ENCODE assay signal across 26 cellular contexts in genomic region chr1:114206392-114206791, GRCh38. TPM values are rescaled to one million over a fixed set of nuclear protein-coding genes. Genes with fewer than 3 reads are reported as not detected.
DNase-seq lines count a peak whose midpoint lies in the region; ATAC-seq and TF ChIP-seq lines count a peak whose summit lies in the region.
"Had no signal": no experiment of that assay in that cellular context is flagged by ENCODE, and none has a peak within 500 bp of the region (broad histone marks: within the 10 kb centered on the region; RNA-seq: fewer than 3 reads in every experiment).

No MANE protein-coding gene starts in this region.

- H3K27me3 Mint-ChIP-seq in H9 (ENCODE audit: low read depth): peaks cover 54% of the 10 kb centered on the region
- H3K27me3 Mint-ChIP-seq in stimulated activated naive CD8-positive, alpha-beta T cell treated with anti-CD3 and anti-CD28 coated beads, Interleukin-15, amount 100 ng/mL, for 72 hours: peaks cover 42% of the 10 kb centered on the region

- no peak overlapping the region for H3K4me2 ChIP-seq in H9 (ENCODE audit: insufficient read depth, insufficient read length, low read length)
- no peak overlapping the region for H3K4me2 ChIP-seq in osteoblast (ENCODE audit: insufficient read depth, low read length)
- no peak overlapping the region for H3K4me2 ChIP-seq in smooth muscle cell
- H3K4me2 ChIP-seq: A549, BLaER1 had no signal

- no peak overlapping the region for H3K9ac ChIP-seq in H9 (ENCODE audit: extremely low read depth, insufficient read length, low read length)
- no peak overlapping the region for H3K9ac ChIP-seq in smooth muscle cell (ENCODE audit: low read depth)
- H3K9ac ChIP-seq: BLaER1 had no signal

- H3T11ph ChIP-seq in H9 (ENCODE audit: low read length): no peak overlapping the region

- H3K14ac ChIP-seq in H9 (ENCODE audit: insufficient read depth, low read length): no peak overlapping the region; the same call in 1 of the 2 replicates

- DNase-seq in H9 (peak; percentile 18), erythroblast (lab: John Stamatoyannopoulos, UW) (peak; percentile 8 to 14), osteoblast (ENCODE audit: insufficient read length, low spot score, missing footprints) (peak; percentile 27), smooth muscle cell (lab: John Stamatoyannopoulos, UW; ENCODE audit: unreplicated experiment) (no peak)
- DNase-seq in stimulated activated naive CD8-positive, alpha-beta T cell treated with anti-CD3 and anti-CD28 coated beads, Interleukin-15, amount 100 ng/mL, for 72 hours: no peak
- DNase-seq: BE2C; C1 segment of cervical spinal cord; CD4-positive, alpha-beta memory T cell; CD4-positive, CD25-positive, alpha-beta regulatory T cell; CD8-positive, alpha-beta memory T cell; COR-L47; DMS 273 treated with DMSO at 0.1 percent for 48 hours; DMS153; DMS53; DMS79; DND-41; EL; GDM1 had no signal

- no peak overlapping the region for H2BK12ac ChIP-seq in H9 (ENCODE audit: insufficient read length, low read depth, low read length)

- no peak overlapping the region for H4K5ac ChIP-seq in H9 (ENCODE audit: insufficient read length, low read depth, low read length)

- H3K79me1 ChIP-seq in H9 (ENCODE audit: insufficient read depth, low read depth, low read length, poor library complexity, severe bottlenecking): no peaks in the 10 kb centered on the region

- no peaks in the 10 kb centered on the region for H3K36me3 Mint-ChIP-seq in H9 (ENCODE audit: insufficient read depth in 1 of 3, low read depth in 3 of 3)
- H3K36me3 Mint-ChIP-seq: CD14-positive monocyte; CD4-positive, alpha-beta memory T cell; CD4-positive, CD25-positive, alpha-beta regulatory T cell; CD8-positive, alpha-beta memory T cell had no signal

- no peak for ATAC-seq in stimulated activated naive CD8-positive, alpha-beta T cell treated with anti-CD3 and anti-CD28 coated beads, Interleukin-15, amount 100 ng/mL, for 72 hours
- ATAC-seq: A549, GM12878 had no signal

- no peak overlapping the region for H3K4me3 ChIP-seq in osteoblast (ENCODE audit: insufficient read depth, low read length)
- H3K4me3 ChIP-seq in smooth muscle cell: no peak overlapping the region
- H3K4me3 ChIP-seq: A549, BLaER1, GM12878 had no signal

- WGBS in H9 (ENCODE audit: extremely low coverage, insufficient read length, low lambda C conversion rate): no CpG with 5 or more reads among the region's 7 CpGs
- 58% methylated on average over 7 of the region's 7 CpGs for WGBS in smooth muscle cell (ENCODE audit: low lambda C conversion rate)

- no peak overlapping the region for H3K23ac ChIP-seq in H9 (ENCODE audit: insufficient read length, low read depth, low read length)

- H3K4me1 Mint-ChIP-seq in H9: peaks cover 9 to 18% of the 10 kb centered on the region in 2 experiments
- no peaks in the 10 kb centered on the region for H3K4me1 Mint-ChIP-seq in stimulated activated naive CD8-positive, alpha-beta T cell treated with anti-CD3 and anti-CD28 coated beads, Interleukin-15, amount 100 ng/mL, for 72 hours
- H3K4me1 Mint-ChIP-seq: CD4-positive, CD25-positive, alpha-beta regulatory T cell had no signal

- H2AFZ ChIP-seq in H9 (ENCODE audit: low read length) (no peak overlapping the region), osteoblast (ENCODE audit: low read length) (no peak overlapping the region), smooth muscle cell (ENCODE audit: low read depth) (no peak overlapping the region)

- H3K9me3 ChIP-seq in H9 (ENCODE audit: control insufficient read depth, low read depth, low read length) (no peaks in the 10 kb centered on the region), osteoblast (ENCODE audit: low read depth, low read length) (no peaks in the 10 kb centered on the region), smooth muscle cell (replicated peaks; ENCODE audit: low read depth) (no peaks in the 10 kb centered on the region)
- H3K9me3 ChIP-seq: A549, BE2C, BLaER1 had no signal

- H2AK5ac ChIP-seq in H9 (ENCODE audit: insufficient read length, low read length): no peak overlapping the region

- H2BK5ac ChIP-seq in H9 (ENCODE audit: insufficient read length, low read length): no peak overlapping the region

- no peak for TF ChIP-seq CTCF in H9 (conservative IDR thresholded peaks at IDR 0.05)
- TF ChIP-seq CTCF in osteoblast (IDR thresholded peaks at IDR 0.05; ENCODE audit: extremely low read depth, low read depth, low read length): no peak
- no peak for TF ChIP-seq CTCF in smooth muscle cell (IDR thresholded peaks at IDR 0.05; ENCODE audit: borderline replicate concordance, insufficient read depth, poor library complexity, severe bottlenecking)

- no peak overlapping the region for H3K18ac ChIP-seq in H9 (ENCODE audit: insufficient read length, low read depth, low read length)

- H3K4me1 ChIP-seq in H9 (ENCODE audit: insufficient read depth, low read length) (no peaks in the 10 kb centered on the region; the same call in none of the 2 replicates), osteoblast (ENCODE audit: insufficient read depth, low read length) (no peaks in the 10 kb centered on the region), smooth muscle cell (ENCODE audit: low read depth) (no peaks in the 10 kb centered on the region)
- H3K4me1 ChIP-seq: A549, BE2C, BLaER1 had no signal

- no peaks in the 10 kb centered on the region for H4K20me1 ChIP-seq in H9 (ENCODE audit: control insufficient read depth, insufficient read depth, insufficient read length)
- no peaks in the 10 kb centered on the region for H4K20me1 ChIP-seq in osteoblast (ENCODE audit: insufficient read depth, low read length)
- H4K20me1 ChIP-seq in smooth muscle cell (ENCODE audit: low read depth): no peaks in the 10 kb centered on the region
- H4K20me1 ChIP-seq: BLaER1 had no signal

- H3K23me2 ChIP-seq in H9 (ENCODE audit: insufficient read length, low read depth, low read length, poor library complexity, severe bottlenecking): no peaks in the 10 kb centered on the region

- H2BK15ac ChIP-seq in H9 (ENCODE audit: low read depth, low read length): no peak overlapping the region

- no peaks in the 10 kb centered on the region for H3K9me3 Mint-ChIP-seq in H9
- H3K9me3 Mint-ChIP-seq in stimulated activated naive CD8-positive, alpha-beta T cell treated with anti-CD3 and anti-CD28 coated beads, Interleukin-15, amount 100 ng/mL, for 72 hours: no peaks in the 10 kb centered on the region
- H3K9me3 Mint-ChIP-seq: CD8-positive, alpha-beta memory T cell had no signal

- no peak overlapping the region for H2BK20ac ChIP-seq in H9 (ENCODE audit: low read depth, low read length, poor library complexity, severe bottlenecking)

- H3K4me3 Mint-ChIP-seq in H9: no peak overlapping the region
- no peak overlapping the region for H3K4me3 Mint-ChIP-seq in stimulated activated naive CD8-positive, alpha-beta T cell treated with anti-CD3 and anti-CD28 coated beads, Interleukin-15, amount 100 ng/mL, for 72 hours
- H3K4me3 Mint-ChIP-seq: CD4-positive, alpha-beta memory T cell; CD4-positive, CD25-positive, alpha-beta regulatory T cell; CD8-positive, alpha-beta memory T cell had no signal

- TF ChIP-seq POLR2A in erythroblast (IDR thresholded peaks at IDR 0.05; ENCODE audit: low read length): no peak

- no peak overlapping the region for H3K4ac ChIP-seq in H9 (ENCODE audit: low read depth, low read length)

- H4K91ac ChIP-seq in H9 (ENCODE audit: insufficient read length, low read depth, low read length): no peak overlapping the region

- no peak overlapping the region for H2BK120ac ChIP-seq in H9 (ENCODE audit: low read depth, low read length, poor library complexity, severe bottlenecking)

- H4K8ac ChIP-seq in H9 (replicated peaks; ENCODE audit: insufficient read length, low read depth, low read length): no peak overlapping the region

- H3K27me3 ChIP-seq in H9 (ENCODE audit: insufficient read depth, low read length): no peaks in the 10 kb centered on the region; the same call in 1 of the 2 replicates
- H3K27me3 ChIP-seq in osteoblast (ENCODE audit: insufficient read depth, low read length): peaks cover 34% of the 10 kb centered on the region
- peaks cover 12% of the 10 kb centered on the region for H3K27me3 ChIP-seq in smooth muscle cell (ENCODE audit: low read depth)
- H3K27me3 ChIP-seq: BE2C, BLaER1 had no signal

- H3K56ac ChIP-seq in H9 (ENCODE audit: insufficient read length, low read depth, low read length): no peak overlapping the region

- H3K27ac ChIP-seq in H9 (ENCODE audit: insufficient read length, low read depth, low read length) (no peak overlapping the region), osteoblast (ENCODE audit: low read depth, low read length) (no peak overlapping the region), smooth muscle cell (ENCODE audit: low read depth) (no peak overlapping the region)
- H3K27ac ChIP-seq: 22Rv1, A549, BLaER1 had no signal

- H3K79me2 ChIP-seq in H9 (ENCODE audit: insufficient read depth, low read length): no peaks in the 10 kb centered on the region
- H3K79me2 ChIP-seq in osteoblast (ENCODE audit: insufficient read depth, low read length): no peaks in the 10 kb centered on the region
- H3K79me2 ChIP-seq in smooth muscle cell (ENCODE audit: low read depth): no peaks in the 10 kb centered on the region

- H3F3A ChIP-seq in smooth muscle cell (ENCODE audit: low read depth): no peaks in the 10 kb centered on the region

- no peak overlapping the region for H3K27ac Mint-ChIP-seq in H9
- H3K27ac Mint-ChIP-seq in stimulated activated naive CD8-positive, alpha-beta T cell treated with anti-CD3 and anti-CD28 coated beads, Interleukin-15, amount 100 ng/mL, for 72 hours: no peak overlapping the region
- H3K27ac Mint-ChIP-seq: CD14-positive monocyte; CD4-positive, CD25-positive, alpha-beta regulatory T cell had no signal

- H3K36me3 ChIP-seq in osteoblast (ENCODE audit: insufficient read depth, low read length): no peaks in the 10 kb centered on the region
- no peaks in the 10 kb centered on the region for H3K36me3 ChIP-seq in smooth muscle cell (ENCODE audit: low read depth)
- H3K36me3 ChIP-seq: BE2C, BLaER1 had no signal

RNA-seq across cellular contexts. Expression of gene SYT6, which starts 52.7 kb away (rescaled TPM):
- total RNA-seq in H9 (2021) (71.2 and 77.2 TPM in 2 replicates), osteoblast (0.29 and 0.36 TPM in 2 replicates), smooth muscle cell (not detected in 2 replicates)
- polyA plus RNA-seq in smooth muscle cell: 0.15 TPM in 1 of 2 replicates, not detected in the other
- total RNA-seq: A172; CD4-positive, alpha-beta memory T cell; CD8-positive, alpha-beta memory T cell; Daoy; G401 had no signal
- polyA plus RNA-seq: CD14-positive monocyte; CD4-positive, alpha-beta memory T cell; CD4-positive, CD25-positive, alpha-beta regulatory T cell; CD8-positive, alpha-beta memory T cell had no signal

Comparison
In these comparisons a context has a peak if more than half of its experiments do, and no peak if none do; other contexts are left out.
1. DNase-seq: peak in H9 (single experiment), erythroblast (2 of 2) and osteoblast (single experiment); none in smooth muscle cell (single experiment) and stimulated activated naive CD8-positive, alpha-beta T cell treated with anti-CD3 and anti-CD28 coated beads, Interleukin-15, amount 100 ng/mL, for 72 hours (0 of 2).
2. RNA of gene SYT6, which starts 52.7 kb away (total RNA-seq): 71.2 to 77.2 TPM in H9; 0.29 to 0.36 TPM in osteoblast and not detected in smooth muscle cell; every median in the first group is over 10 times any median in the second.